ENCODE assay signal across 15 cellular contexts in genomic region chr1:21350132-21350885, GRCh38.
"Had no signal": no experiment of that assay in that cellular context is flagged by ENCODE, and none has a peak within 500 bp of the region (broad histone marks: within the 10 kb centered on the region; RNA-seq: fewer than 3 reads in every experiment).

No MANE protein-coding gene starts in this region.

- ATAC-seq: gastrocnemius medialis; naive thymus-derived CD4-positive, alpha-beta T cell; upper lobe of right lung had no signal

- H3K4me1 ChIP-seq: breast epithelium, prostate gland had no signal

- H3K36me3 ChIP-seq: breast epithelium, gastrocnemius medialis, prostate gland, upper lobe of right lung had no signal

- H3K27me3 ChIP-seq: breast epithelium, gastrocnemius medialis, upper lobe of right lung had no signal

- H3K4me3 ChIP-seq: breast epithelium, gastrocnemius medialis, prostate gland, upper lobe of right lung had no signal

- H3K9me3 ChIP-seq: breast epithelium, gastrocnemius medialis, prostate gland, upper lobe of right lung had no signal

- FAIRE-seq: endothelial cell of umbilical vein, keratinocyte had no signal

- H3K27ac ChIP-seq: gastrocnemius medialis, prostate gland, upper lobe of right lung had no signal

- DNase-seq: activated CD4-positive, alpha-beta T cell treated with anti-CD3 and anti-CD28 coated beads, Interleukin-2, amount 50 U/mL, for 1 hour; activated effector memory CD4-positive, alpha-beta T cell treated with Interleukin-2 at 50 U/mL for 16 hours; activated T-cell treated with anti-CD3 and anti-CD28 coated beads, Interleukin-2, amount 50 U/mL, for 1 hour; amygdala; gastrocnemius medialis; midbrain; naive thymus-derived CD4-positive, alpha-beta T cell; occipital lobe; stimulated activated CD4-positive, alpha-beta T cell treated with anti-CD3 and anti-CD28 coated beads, Interleukin-2, amount 100 ng/mL, for 48 hours; stimulated activated naive CD4-positive, alpha-beta T cell treated with Interleukin-2 at 50 U/mL for 16 hours; upper lobe of right lung had no signal
